ENCODE assay signal across 12 cellular contexts in the genomic region with DNA sequence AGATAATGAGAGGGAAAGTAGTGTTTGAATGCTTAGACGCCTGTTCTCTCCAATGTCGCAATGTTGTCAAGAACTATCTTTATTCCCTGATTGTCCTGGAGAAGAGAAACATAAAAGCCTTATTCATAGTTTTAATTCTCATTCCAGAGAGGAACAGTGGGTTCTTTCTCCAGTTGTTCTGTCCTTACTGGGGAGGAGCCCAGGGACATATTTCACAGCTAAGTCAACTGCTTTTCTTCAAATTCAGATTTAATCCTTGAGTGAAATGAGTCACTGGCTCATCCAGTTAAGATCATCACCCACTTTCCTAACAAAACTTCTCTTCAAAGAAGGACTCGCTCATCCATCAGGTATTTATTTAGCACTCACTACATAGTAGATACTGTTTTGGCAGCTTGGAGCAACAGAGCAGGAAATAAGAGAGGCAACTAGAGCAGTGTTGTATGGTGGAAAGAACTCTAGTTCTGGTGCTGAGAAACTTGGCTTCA.
DNase-seq lines count a peak whose midpoint lies in the region; ATAC-seq and TF ChIP-seq lines count a peak whose summit lies in the region.
"Had no signal": no experiment of that assay in that cellular context is flagged by ENCODE, and none has a peak within 500 bp of the region (broad histone marks: within the 10 kb centered on the region; RNA-seq: fewer than 3 reads in every experiment).

No MANE protein-coding gene starts in this region.

- H3K9me3 Mint-ChIP-seq in natural killer cell treated with Interleukin-12 subunit alpha and Interleukin-12 subunit beta and Interleukin-15 and Interleukin-18, amount 100 ng/mL, for 72 hours, result no peaks in the 10 kb centered on the region

- in situ Hi-C loops in astrocyte of the spinal cord (cut with HindIII; ENCODE audit: low sequenced_read_pairs), result no loop called here

- intact Hi-C loops in left ventricle myocardium superior (cut with micrococcal nuclease), result no loop called here

- peaks cover 17 to 22% of the 10 kb centered on the region in 2 donors for H3K27me3 Mint-ChIP-seq in natural killer cell treated with Interleukin-12 subunit alpha and Interleukin-12 subunit beta and Interleukin-15 and Interleukin-18, amount 100 ng/mL, for 72 hours

- peak; percentile 86 for DNase-seq in GM04504 (ENCODE audit: low read depth)
- peak; percentile 85 for DNase-seq in astrocyte of the spinal cord (ENCODE audit: low read depth, low spot score)
- DNase-seq in left ventricle myocardium superior, result no peak
- peak; percentile 95 for DNase-seq in skeletal muscle cell (ENCODE audit: low read depth)
- DNase-seq in natural killer cell treated with Interleukin-12 subunit alpha and Interleukin-12 subunit beta and Interleukin-15 and Interleukin-18, amount 100 ng/mL, for 72 hours (ENCODE audit: low spot score), result no peak
- DNase-seq in cerebellar nuclear complex (lab: John Stamatoyannopoulos, UW), result no peak
- DNase-seq in GM10248 (ENCODE audit: extremely low spot score), result no peak
- DNase-seq: activated T-cell treated with anti-CD3 and anti-CD28 coated beads for 4 hours, DMS79, NCI-H1436, SW 1271 had no signal

- H3K36me3 Mint-ChIP-seq in natural killer cell treated with Interleukin-12 subunit alpha and Interleukin-12 subunit beta and Interleukin-15 and Interleukin-18, amount 100 ng/mL, for 72 hours, result no peaks in the 10 kb centered on the region

- POLR2A ChIA-PET in GM10248 (lab: Yijun Ruan, JAX), result no interaction called here

- ATAC-seq in left ventricle myocardium superior (peak; percentile 84), HG03457 (IDR thresholded peaks at IDR 0.05; ENCODE audit: unreplicated experiment) (no peak)
- no peak for ATAC-seq in natural killer cell treated with Interleukin-12 subunit alpha and Interleukin-12 subunit beta and Interleukin-15 and Interleukin-18, amount 100 ng/mL, for 72 hours

- H3K27ac Mint-ChIP-seq in natural killer cell treated with Interleukin-12 subunit alpha and Interleukin-12 subunit beta and Interleukin-15 and Interleukin-18, amount 100 ng/mL, for 72 hours, result no peak overlapping the region

- H3K4me3 ChIP-seq in astrocyte of the spinal cord (ENCODE audit: low read depth, low read length) (no peak overlapping the region), skeletal muscle cell (ENCODE audit: low read depth, low read length) (no peak overlapping the region)

- TF ChIP-seq CTCF in astrocyte of the spinal cord (IDR thresholded peaks at IDR 0.05; ENCODE audit: low read depth, low read length) (no peak), GM10248 (IDR thresholded peaks at IDR 0.05; ENCODE audit: control extremely low read depth, extremely low read depth, low read depth, missing control alignments) (no peak)

- H3K4me3 Mint-ChIP-seq in natural killer cell treated with Interleukin-12 subunit alpha and Interleukin-12 subunit beta and Interleukin-15 and Interleukin-18, amount 100 ng/mL, for 72 hours, result no peak overlapping the region

- CTCF ChIA-PET in GM10248 (lab: Yijun Ruan, JAX), result interaction anchor here (1.0 kb wide), 1 partner anchor 42 kb away, joined by 3 read pairs; no protein-coding TSS in a partner anchor

- H3K4me1 Mint-ChIP-seq in natural killer cell treated with Interleukin-12 subunit alpha and Interleukin-12 subunit beta and Interleukin-15 and Interleukin-18, amount 100 ng/mL, for 72 hours (ENCODE audit: low read depth in 2 of 2), result no peaks in the 10 kb centered on the region

Comparison
In these comparisons a context has a peak if more than half of its experiments do, and no peak if none do; other contexts are left out.
1. DNase-seq: peak in GM04504 (single experiment), astrocyte of the spinal cord (single experiment) and skeletal muscle cell (single experiment); none in left ventricle myocardium superior (single experiment), natural killer cell treated with Interleukin-12 subunit alpha and Interleukin-12 subunit beta and Interleukin-15 and Interleukin-18, amount 100 ng/mL, for 72 hours (single experiment), cerebellar nuclear complex (0 of 2) and GM10248 (single experiment).